In the genomic region with DNA sequence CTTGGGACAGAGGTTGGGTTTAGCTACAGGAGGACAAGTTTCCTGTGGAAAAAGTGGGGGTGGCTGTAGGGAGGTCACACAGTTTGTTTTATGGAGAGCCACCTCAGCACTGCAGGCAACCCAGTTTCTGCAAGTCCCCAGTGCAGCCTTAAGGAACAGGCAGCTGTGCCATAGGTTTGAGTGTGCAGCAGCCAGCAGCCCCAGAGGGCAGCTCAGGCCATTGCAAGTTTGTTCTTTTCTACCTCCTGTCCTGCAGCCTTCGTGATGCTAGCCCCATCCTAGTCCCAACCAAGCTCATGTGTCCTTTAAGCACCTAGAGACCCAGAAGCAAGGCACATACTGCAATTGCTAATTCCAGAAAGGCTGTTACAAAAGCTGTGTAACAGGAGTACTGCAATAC, we compare ENCODE assay signal across 14 cellular contexts.
"Had no signal": no experiment of that assay in that cellular context is flagged by ENCODE, and none has a peak within 500 bp of the region (broad histone marks: within the 10 kb centered on the region; RNA-seq: fewer than 3 reads in every experiment).

No MANE protein-coding gene starts in this region.

- H3K9me3 ChIP-seq: adrenal gland, colonic mucosa, gastrocnemius medialis, left lung, stomach, thoracic aorta had no signal

- H3K27ac ChIP-seq: adrenal gland, colonic mucosa, gastrocnemius medialis, left lung, stomach, thoracic aorta had no signal

- H3K27me3 ChIP-seq: adrenal gland, colonic mucosa, gastrocnemius medialis had no signal

- H3K4me1 ChIP-seq: colonic mucosa had no signal

- H3K4me3 ChIP-seq: adrenal gland, colonic mucosa, gastrocnemius medialis, left lung, stomach, thoracic aorta had no signal

- DNase-seq: activated B cell treated with CpG ODN at 0.5 μM for 24 hours; activated CD4-positive, alpha-beta T cell treated with anti-CD3 and anti-CD28 coated beads, Interleukin-2, amount 10 ng/mL, durations not matched to agents 24 days and 14 days; activated naive CD4-positive, alpha-beta T cell treated with anti-CD3 and anti-CD28 coated beads, Interleukin-2, amount 10 ng/mL, durations not matched to agents 7 days and 5 days; activated T-cell treated with anti-CD3 and anti-CD28 coated beads for 4 hours; adrenal gland; caudate nucleus; colonic mucosa; gastrocnemius medialis; left lung; mesendoderm; stimulated activated CD4-positive, alpha-beta T cell treated with anti-CD3 and anti-CD28 coated beads, Interleukin-4, amount 100 ng/mL, for 24 hours; stomach; T1000 had no signal

- ATAC-seq: gastrocnemius medialis, left lung had no signal

- H3K36me3 ChIP-seq: adrenal gland, colonic mucosa, gastrocnemius medialis, left lung, stomach, thoracic aorta had no signal
